ENCODE assay signal across 1 cellular context in the genomic region with DNA sequence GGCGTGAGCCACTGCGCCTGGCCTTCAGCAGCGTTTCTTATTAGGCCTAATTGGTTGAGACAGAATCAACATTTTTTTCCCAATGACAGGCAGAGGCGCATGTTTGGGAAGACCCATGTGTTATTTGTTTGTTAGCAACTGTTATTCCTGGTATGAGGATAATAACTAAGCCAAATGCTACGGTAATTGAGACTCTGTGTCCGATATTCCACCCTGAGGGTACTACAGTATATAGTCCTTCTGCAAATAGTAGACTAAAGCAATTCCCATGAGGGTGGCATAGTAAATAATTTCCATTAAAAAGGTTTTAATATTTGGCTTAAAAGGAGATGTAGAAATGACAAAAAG.
TF ChIP-seq lines count a peak whose summit lies in the region.

No MANE protein-coding gene starts in this region.

TF ChIP-seq in H1, 55 proteins besides CTCF, POLR2A, EP300 and RAD21 (continued from another document):
- TF ChIP-seq, protein P1, sequence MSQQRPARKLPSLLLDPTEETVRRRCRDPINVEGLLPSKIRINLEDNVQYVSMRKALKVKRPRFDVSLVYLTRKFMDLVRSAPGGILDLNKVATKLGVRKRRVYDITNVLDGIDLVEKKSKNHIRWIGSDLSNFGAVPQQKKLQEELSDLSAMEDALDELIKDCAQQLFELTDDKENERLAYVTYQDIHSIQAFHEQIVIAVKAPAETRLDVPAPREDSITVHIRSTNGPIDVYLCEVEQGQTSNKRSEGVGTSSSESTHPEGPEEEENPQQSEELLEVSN (IDR thresholded peaks at IDR 0.05), result no peak
- TF ChIP-seq BCL11A (IDR thresholded peaks at IDR 0.05; ENCODE audit: low read depth in 2 of 2, low read length in 2 of 2) (no peak), HDAC2 (IDR thresholded peaks at IDR 0.05; ENCODE audit: borderline replicate concordance in 1 of 2, low read depth in 2 of 2, low read length in 2 of 2) (no peak), BACH1 (IDR thresholded peaks at IDR 0.05; ENCODE audit: low read length) (no peak), SRF (IDR thresholded peaks at IDR 0.05; ENCODE audit: low read depth, low read length) (no peak), TCF12 (IDR thresholded peaks at IDR 0.05; ENCODE audit: low read depth, low read length) (no peak), GTF2F1 (IDR thresholded peaks at IDR 0.05; ENCODE audit: borderline replicate concordance, low read depth, low read length) (no peak)
- TF ChIP-seq, protein P2, sequence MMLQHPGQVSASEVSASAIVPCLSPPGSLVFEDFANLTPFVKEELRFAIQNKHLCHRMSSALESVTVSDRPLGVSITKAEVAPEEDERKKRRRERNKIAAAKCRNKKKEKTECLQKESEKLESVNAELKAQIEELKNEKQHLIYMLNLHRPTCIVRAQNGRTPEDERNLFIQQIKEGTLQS (IDR thresholded peaks at IDR 0.05; ENCODE audit: insufficient read depth, low read depth, low read length), result no peak
- TF ChIP-seq, protein P3, sequence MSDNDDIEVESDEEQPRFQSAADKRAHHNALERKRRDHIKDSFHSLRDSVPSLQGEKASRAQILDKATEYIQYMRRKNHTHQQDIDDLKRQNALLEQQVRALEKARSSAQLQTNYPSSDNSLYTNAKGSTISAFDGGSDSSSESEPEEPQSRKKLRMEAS (IDR thresholded peaks at IDR 0.05), result no peak
